ENCODE assay signal across 8 cellular contexts in genomic region chr3:179563298-179563934, GRCh38. TPM values are rescaled to one million over a fixed set of nuclear protein-coding genes. Genes with fewer than 3 reads are reported as not detected.
DNase-seq lines count a peak whose midpoint lies in the region; ATAC-seq, FAIRE-seq and TF ChIP-seq lines count a peak whose summit lies in the region.

No MANE protein-coding gene starts in this region.

- H3K4me2 ChIP-seq in endothelial cell of umbilical vein (ENCODE audit: insufficient read depth, low read length): peak overlapping the region; percentile 88

- no peaks in the 10 kb centered on the region for H3K9me3 Mint-ChIP-seq in CD4-positive, alpha-beta memory T cell

- H4K20me1 ChIP-seq in endothelial cell of umbilical vein (replicated peaks; ENCODE audit: control insufficient read depth, extremely low read depth, insufficient read depth, low read length): no peaks in the 10 kb centered on the region

- peaks cover 24 to 39% (median 30%) of the 10 kb centered on the region in 4 donors for H3K4me1 Mint-ChIP-seq in CD4-positive, alpha-beta memory T cell

- CTCF ChIA-PET in CD4-positive, alpha-beta memory T cell (lab: Charles Lee; ENCODE audit: partially characterized antibody): interaction anchor here (1.2 to 1.9 kb wide), 3 partner anchors 86 to 417 kb away, joined by 3 to 5 read pairs (median 4); partner anchors contain the start of gene USP13
- CTCF ChIA-PET in endothelial cell of umbilical vein (lab: Charles Lee): interaction anchor here (1.0 to 1.9 kb wide), 6 partner anchors 12 to 242 kb away, joined by 5 to 16 read pairs (median 6); partner anchors contain the start of gene ZNF639

- intact Hi-C loops in CD4-positive, alpha-beta memory T cell (cut with micrococcal nuclease): loop anchor here (1.0 to 2.0 kb wide), 2 partner anchors 416 to 493 kb away; partner anchors contain the start of gene ZMAT3
- intact Hi-C loops in endothelial cell of umbilical vein (cut with micrococcal nuclease): loop anchor here (2.0 kb wide), 1 partner anchor 495 kb away; no protein-coding TSS in a partner anchor
- intact Hi-C loops in mucosa of descending colon (cut with DNase I, micrococcal nuclease): no loop called here

- H3K27ac ChIP-seq in CD4-positive, alpha-beta memory T cell (ENCODE audit: low read depth, low read length): peak overlapping the region; percentile 58
- peak overlapping the region; percentile 25 for H3K27ac ChIP-seq in endothelial cell of umbilical vein (ENCODE audit: insufficient read depth, low read depth, low read length)

- H3K4me3 Mint-ChIP-seq in CD4-positive, alpha-beta memory T cell: peak overlapping the region; percentile 95 to 100 (median 99)

- POLR2A ChIA-PET in CD4-positive, alpha-beta memory T cell (lab: Charles Lee; ENCODE audit: partially characterized antibody): interaction anchor here (0.6 to 1.9 kb wide), 7 partner anchors 19 to 492 kb away, joined by 4 to 12 read pairs (median 4); partner anchors contain the start of genes MRPL47, NDUFB5, PIK3CA and USP13
- POLR2A ChIA-PET in endothelial cell of umbilical vein (lab: Charles Lee): interaction anchor here (1.2 kb wide), 1 partner anchor 112 kb away, joined by 4 read pairs; the partner anchor contains the start of gene GNB4

- dilution Hi-C loops in endothelial cell of umbilical vein (cut with MboI; ENCODE audit: extremely low pct_ligation_motif_present, low sequenced_read_pairs): no loop called here

- peaks cover 0 to 7% of the 10 kb centered on the region in 2 donors for H3K36me3 Mint-ChIP-seq in CD4-positive, alpha-beta memory T cell

- H3K27me3 Mint-ChIP-seq in CD4-positive, alpha-beta memory T cell: peaks cover 0 to 4% of the 10 kb centered on the region in 2 donors

- peak; percentile 58 to 80 (median 64) for DNase-seq in CD4-positive, alpha-beta memory T cell
- DNase-seq in NT2/D1 (ENCODE audit: low read depth, low spot score) (peak; percentile 55), endothelial cell of umbilical vein (ENCODE audit: low read depth, low spot score) (peak; percentile 75), mucosa of descending colon (peak; percentile 70 to 79 (median 72))
- peak; percentile 41 for DNase-seq in activated CD8-positive, alpha-beta memory T cell treated with anti-CD3 and anti-CD28 coated beads, Interleukin-2, amount 50 U/mL, for 24 hours (ENCODE audit: extremely low read depth)
- peak; percentile 30 to 34 for DNase-seq in stimulated activated CD8-positive, alpha-beta memory T cell treated with anti-CD3 and anti-CD28 coated beads, Interleukin-4, amount 100 ng/mL, for 1 hour (ENCODE audit: low read depth in 2 of 2, low spot score in 1 of 2)

- peak overlapping the region; percentile 81 to 94 (median 87) for H3K27ac Mint-ChIP-seq in CD4-positive, alpha-beta memory T cell

- no peaks in the 10 kb centered on the region for H3K36me3 ChIP-seq in CD4-positive, alpha-beta memory T cell (ENCODE audit: insufficient read depth, low read length)
- peaks cover 4% of the 10 kb centered on the region for H3K36me3 ChIP-seq in NT2/D1 (ENCODE audit: insufficient read depth, insufficient read length, low read length)
- no peaks in the 10 kb centered on the region for H3K36me3 ChIP-seq in endothelial cell of umbilical vein (ENCODE audit: control insufficient read depth in 2 of 2, extremely low read depth in 1 of 2, insufficient read depth in 2 of 2, low read length in 2 of 2)
- no peaks in the 10 kb centered on the region for H3K36me3 ChIP-seq in mucosa of descending colon (ENCODE audit: low read depth)

- ATAC-seq in GM19372 (IDR thresholded peaks at IDR 0.05; ENCODE audit: low read depth, unreplicated experiment) (peak; percentile 46), HG03469 (IDR thresholded peaks at IDR 0.05; ENCODE audit: unreplicated experiment) (peak; percentile 29), mucosa of descending colon (peak; percentile 73)

- peak; percentile 7 for TF ChIP-seq POLR2A in endothelial cell of umbilical vein (IDR thresholded peaks at IDR 0.05; ENCODE audit: low read depth, low read length)

- TSS peak; percentile 46 for BruUV-seq in endothelial cell of umbilical vein (replicated peaks; lab: Mats Ljungman, UMichigan)

- peak; percentile 47 for FAIRE-seq in endothelial cell of umbilical vein (lab: Jason Lieb, UNC)

- peaks cover 41% of the 10 kb centered on the region for H3K79me2 ChIP-seq in endothelial cell of umbilical vein (ENCODE audit: control insufficient read depth, insufficient read depth, low read length)

- peaks cover 29% of the 10 kb centered on the region for H3K4me1 ChIP-seq in CD4-positive, alpha-beta memory T cell (ENCODE audit: insufficient read depth, low read length)
- H3K4me1 ChIP-seq in NT2/D1 (ENCODE audit: insufficient read depth, insufficient read length) (no peaks in the 10 kb centered on the region), endothelial cell of umbilical vein (ENCODE audit: control insufficient read depth, extremely low read depth, insufficient read depth, low read length) (peaks cover 7% of the 10 kb centered on the region), mucosa of descending colon (ENCODE audit: low read depth) (no peaks in the 10 kb centered on the region)

- TF ChIP-seq CTCF in endothelial cell of umbilical vein (IDR thresholded peaks at IDR 0.05; ENCODE audit: extremely low read depth in 1 of 2, insufficient read depth in 1 of 2, low read depth in 1 of 2, low read length in 2 of 2): peak; percentile 46 to 71
- peak; percentile 35 for TF ChIP-seq CTCF in mucosa of descending colon (IDR thresholded peaks at IDR 0.05)

- H2AFZ ChIP-seq in endothelial cell of umbilical vein (ENCODE audit: low read depth, low read length): peak overlapping the region; percentile 52

- no peaks in the 10 kb centered on the region for H3K27me3 ChIP-seq in CD4-positive, alpha-beta memory T cell (ENCODE audit: insufficient read depth, low read length)
- H3K27me3 ChIP-seq in NT2/D1 (ENCODE audit: insufficient read depth, insufficient read length) (no peaks in the 10 kb centered on the region), endothelial cell of umbilical vein (ENCODE audit: control insufficient read depth in 2 of 2, insufficient read depth in 2 of 2, low read length in 2 of 2) (no peaks in the 10 kb centered on the region)

- no peaks in the 10 kb centered on the region for H3K9me1 ChIP-seq in endothelial cell of umbilical vein (replicated peaks; ENCODE audit: control insufficient read depth, extremely low read depth, insufficient read depth, low read length)

- H3K9ac ChIP-seq in NT2/D1 (ENCODE audit: insufficient read length, low read depth): peak overlapping the region; percentile 97
- H3K9ac ChIP-seq in endothelial cell of umbilical vein (replicated peaks; ENCODE audit: extremely low read depth, insufficient read depth, low read length): peak overlapping the region; percentile 60

- H3K4me3 ChIP-seq in CD4-positive, alpha-beta memory T cell (ENCODE audit: low read length in 2 of 2): peak overlapping the region; percentile 67 to 76
- H3K4me3 ChIP-seq in NT2/D1 (ENCODE audit: insufficient read length, low read depth): peak overlapping the region; percentile 97
- H3K4me3 ChIP-seq in endothelial cell of umbilical vein (replicated peaks in 1 of 3; ENCODE audit: insufficient read depth in 1 of 3, low read depth in 1 of 3, low read length in 3 of 3): peak overlapping the region; percentile 55 to 75 (median 70)
- H3K4me3 ChIP-seq in mucosa of descending colon: peak overlapping the region; percentile 80

- no peaks in the 10 kb centered on the region for H3K9me3 ChIP-seq in CD4-positive, alpha-beta memory T cell (ENCODE audit: control insufficient read depth in 1 of 2, low read length in 2 of 2)
- H3K9me3 ChIP-seq in NT2/D1 (ENCODE audit: insufficient read depth, low read length) (no peaks in the 10 kb centered on the region), endothelial cell of umbilical vein (replicated peaks; ENCODE audit: control insufficient read depth, insufficient read depth, low read length) (no peaks in the 10 kb centered on the region), mucosa of descending colon (no peaks in the 10 kb centered on the region)

RNA-seq across cellular contexts. Expression of gene ACTL6A, which starts 0.7 kb away (rescaled TPM):
- 10 to 100 TPM; 56.9 to 62.4 TPM for total RNA-seq in CD4-positive, alpha-beta memory T cell
- 10 to 100 TPM; 52.9 to 63.0 TPM for polyA plus RNA-seq in CD4-positive, alpha-beta memory T cell
- total RNA-seq in endothelial cell of umbilical vein (63.1 and 68.3 TPM in 2 replicates), mucosa of descending colon (10 to 100 TPM; 38.9 to 46.3 (median 40.7) TPM)
- polyA plus RNA-seq in endothelial cell of umbilical vein: 55.1 and 96.2 TPM in 2 replicates
- 62.0 and 82.6 TPM in 2 replicates for polyA plus RNA-seq in endothelial cell of umbilical vein (2011; cell fraction: cytosol; rRNA removed)
- polyA plus RNA-seq in endothelial cell of umbilical vein (2011; cell fraction: nucleus; rRNA removed): 65.4 and 105 TPM in 2 replicates
- polyA plus RNA-seq in endothelial cell of umbilical vein (2012): 56.9 and 72.9 TPM in 2 replicates
- 49.1 and 51.6 TPM in 2 replicates for polyA minus RNA-seq in endothelial cell of umbilical vein
- polyA minus RNA-seq in endothelial cell of umbilical vein (2011; cell fraction: cytosol; rRNA and poly(A)+ RNA removed): 57.5 TPM
- 22.0 and 39.5 TPM in 2 replicates for polyA minus RNA-seq in endothelial cell of umbilical vein (2011; cell fraction: nucleus; rRNA and poly(A)+ RNA removed)

RNA-seq across cellular contexts. Expression of gene MRPL47, which starts 41.0 kb away (rescaled TPM):
- 10 to 100 TPM; 16.9 to 17.3 TPM for total RNA-seq in CD4-positive, alpha-beta memory T cell
- polyA plus RNA-seq in CD4-positive, alpha-beta memory T cell: 10 to 100 TPM; 47.9 to 61.8 TPM
- total RNA-seq in endothelial cell of umbilical vein (47.0 and 51.2 TPM in 2 replicates), mucosa of descending colon (10 to 100 TPM; 26.1 to 36.8 (median 27.3) TPM)
- 13.8 and 20.3 TPM in 2 replicates for polyA plus RNA-seq in endothelial cell of umbilical vein
- polyA plus RNA-seq in endothelial cell of umbilical vein (2011; cell fraction: cytosol; rRNA removed): 43.7 and 47.8 TPM in 2 replicates
- 24.3 and 29.2 TPM in 2 replicates for polyA plus RNA-seq in endothelial cell of umbilical vein (2011; cell fraction: nucleus; rRNA removed)
- polyA plus RNA-seq in endothelial cell of umbilical vein (2012): 45.1 and 66.1 TPM in 2 replicates
- polyA minus RNA-seq in endothelial cell of umbilical vein: 10.5 and 12.4 TPM in 2 replicates
- 15.6 TPM for polyA minus RNA-seq in endothelial cell of umbilical vein (2011; cell fraction: cytosol; rRNA and poly(A)+ RNA removed)
- polyA minus RNA-seq in endothelial cell of umbilical vein (2011; cell fraction: nucleus; rRNA and poly(A)+ RNA removed): 6.1 and 8.1 TPM in 2 replicates

RNA-seq across cellular contexts. Expression of gene NDUFB5, which starts 41.2 kb away (rescaled TPM):
- 10 to 100 TPM; 55.7 to 63.6 TPM for total RNA-seq in CD4-positive, alpha-beta memory T cell
- 100 to 1,000 TPM in 1 of 2 donors, 10 to 100 TPM in 1; 82.3 to 121 TPM for polyA plus RNA-seq in CD4-positive, alpha-beta memory T cell
- total RNA-seq in endothelial cell of umbilical vein (68.3 and 74.9 TPM in 2 replicates), mucosa of descending colon (100 to 1,000 TPM; 123 to 139 (median 138) TPM)
- 17.2 and 48.2 TPM in 2 replicates for polyA plus RNA-seq in endothelial cell of umbilical vein
- 35.9 and 38.9 TPM in 2 replicates for polyA plus RNA-seq in endothelial cell of umbilical vein (2011; cell fraction: cytosol; rRNA removed)
- 26.9 and 38.7 TPM in 2 replicates for polyA plus RNA-seq in endothelial cell of umbilical vein (2011; cell fraction: nucleus; rRNA removed)
- polyA plus RNA-seq in endothelial cell of umbilical vein (2012): 71.0 and 76.6 TPM in 2 replicates
- 11.2 and 18.5 TPM in 2 replicates for polyA minus RNA-seq in endothelial cell of umbilical vein
- polyA minus RNA-seq in endothelial cell of umbilical vein (2011; cell fraction: cytosol; rRNA and poly(A)+ RNA removed): 37.4 TPM
- 6.3 and 13.2 TPM in 2 replicates for polyA minus RNA-seq in endothelial cell of umbilical vein (2011; cell fraction: nucleus; rRNA and poly(A)+ RNA removed)

Comparison
In these comparisons a context has a peak if more than half of its experiments do, and no peak if none do; other contexts are left out.
1. Peak in every context shown above with its lines: DNase-seq, ATAC-seq, H3K4me3 ChIP-seq and H3K27ac ChIP-seq.
2. intact Hi-C loops: an anchor here in CD4-positive, alpha-beta memory T cell (1.0 to 2.0 kb wide) and endothelial cell of umbilical vein (2.0 kb wide); none called in mucosa of descending colon.